In the genomic region with DNA sequence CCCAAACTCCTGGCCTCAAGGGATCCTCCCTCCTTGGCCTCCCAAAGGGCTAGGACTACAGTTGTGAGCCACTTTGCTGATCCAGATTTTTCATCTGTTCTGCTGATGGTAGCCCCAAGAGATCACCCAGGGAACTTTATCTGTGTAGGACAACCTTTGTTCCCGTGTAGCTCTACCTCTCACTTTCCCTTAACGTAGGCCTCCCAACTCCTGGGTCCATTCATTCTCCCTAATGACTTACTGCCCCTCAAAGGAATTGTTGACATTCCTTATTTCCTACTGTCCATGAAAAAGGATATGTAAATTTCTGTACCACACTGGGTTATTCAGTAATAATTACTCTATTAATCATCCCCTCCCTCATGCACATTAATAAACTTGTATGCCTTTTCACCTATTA, we compare ENCODE assay signal across 32 cellular contexts. TPM values are rescaled to one million over a fixed set of nuclear protein-coding genes. Genes with fewer than 3 reads are reported as not detected.
"Had no signal": no experiment of that assay in that cellular context is flagged by ENCODE, and none has a peak within 500 bp of the region (broad histone marks: within the 10 kb centered on the region; RNA-seq: fewer than 3 reads in every experiment).

No MANE protein-coding gene starts in this region.

- ATAC-seq: activated T-cell treated with anti-CD3 and anti-CD28 coated beads, Interleukin-2, amount 50 U/mL, for 72 hours; esophagus mucosa; foreskin keratinocyte; gastrocnemius medialis; heart left ventricle had no signal

- H3K9me3 ChIP-seq: gastrocnemius medialis, heart left ventricle had no signal

- H3K4me1 ChIP-seq: gastrocnemius medialis, heart left ventricle had no signal

- H3K4me1 Mint-ChIP-seq: activated CD4-positive, alpha-beta memory T cell treated with anti-CD3 and anti-CD28 coated beads, Interleukin-2, amount 10 ng/mL, durations not matched to agents 7 days and 5 days; activated CD4-positive, alpha-beta T cell treated with anti-CD3 and anti-CD28 coated beads, Interleukin-2, amount 10 ng/mL, durations not matched to agents 7 days and 5 days; central memory CD8-positive, alpha-beta T cell had no signal

- FAIRE-seq: astrocyte, bronchial epithelial cell had no signal

- H3K9me3 Mint-ChIP-seq: activated CD4-positive, alpha-beta memory T cell treated with anti-CD3 and anti-CD28 coated beads, Interleukin-2, amount 10 ng/mL, durations not matched to agents 7 days and 5 days; activated CD4-positive, alpha-beta T cell treated with anti-CD3 and anti-CD28 coated beads, Interleukin-2, amount 10 ng/mL, durations not matched to agents 7 days and 5 days; activated T-cell treated with anti-CD3 and anti-CD28 coated beads, Interleukin-2, amount 50 U/mL, for 24 hours; activated T-cell treated with anti-CD3 and anti-CD28 coated beads, Interleukin-2, amount 50 U/mL, for 72 hours; central memory CD8-positive, alpha-beta T cell; dendritic cell treated with granulocyte-macrophage colony-stimulating factor and Interleukin-4, amounts not matched to agents 40 ng/mL and 50 ng/mL, for 4 days; endodermal cell had no signal

- H3K36me3 ChIP-seq: brain microvascular endothelial cell, gastrocnemius medialis, heart left ventricle had no signal

- DNase-seq: activated CD4-positive, alpha-beta memory T cell treated with anti-CD3 and anti-CD28 coated beads, Interleukin-2, amount 10 ng/mL, durations not matched to agents 7 days and 5 days; activated CD4-positive, alpha-beta T cell treated with anti-CD3 and anti-CD28 coated beads for 1 hour; activated CD4-positive, alpha-beta T cell treated with anti-CD3 and anti-CD28 coated beads for 4 hours; activated CD4-positive, alpha-beta T cell treated with anti-CD3 and anti-CD28 coated beads, Interleukin-2, amount 10 ng/mL, durations not matched to agents 7 days and 5 days; activated CD4-positive, alpha-beta T cell treated with anti-CD3 and anti-CD28 coated beads, Interleukin-2, amount 50 U/mL, for 4 hours; activated CD8-positive, alpha-beta memory T cell treated with anti-CD3 and anti-CD28 coated beads, Interleukin-2, amount 50 U/mL, for 48 hours; activated effector memory CD4-positive, alpha-beta T cell treated with Interleukin-2 at 50 U/mL for 16 hours; activated gamma-delta T cell treated with Interleukin-2 at 50 U/mL for 16 hours; activated naive CD4-positive, alpha-beta T cell treated with anti-CD3 and anti-CD28 coated beads, Interleukin-2, amount 50 U/mL, for 16 hours; activated naive CD4-positive, alpha-beta T cell treated with Interleukin-2 at 50 U/mL for 16 hours; activated T-cell treated with anti-CD3 and anti-CD28 coated beads for 4 hours; activated T-cell treated with anti-CD3 and anti-CD28 coated beads, Interleukin-2, amount 50 U/mL, for 24 hours; activated T-cell treated with anti-CD3 and anti-CD28 coated beads, Interleukin-2, amount 50 U/mL, for 72 hours; amniotic stem cell; anterior cingulate cortex; brain microvascular endothelial cell; dorsolateral prefrontal cortex; effector memory CD4-positive, alpha-beta T cell; endodermal cell; foreskin keratinocyte; gastrocnemius medialis; glutamatergic neuron; heart left ventricle; T-helper 2 cell had no signal

- H3K4me3 ChIP-seq: coronary artery, dorsolateral prefrontal cortex, gastrocnemius medialis, heart left ventricle had no signal

- H3K27me3 ChIP-seq: gastrocnemius medialis had no signal

- H3K27ac Mint-ChIP-seq: activated CD4-positive, alpha-beta memory T cell treated with anti-CD3 and anti-CD28 coated beads, Interleukin-2, amount 10 ng/mL, durations not matched to agents 7 days and 5 days; activated CD4-positive, alpha-beta T cell treated with anti-CD3 and anti-CD28 coated beads, Interleukin-2, amount 10 ng/mL, durations not matched to agents 7 days and 5 days; activated naive CD8-positive, alpha-beta T cell; activated T-cell treated with anti-CD3 and anti-CD28 coated beads, Interleukin-2, amount 50 U/mL, for 24 hours; activated T-cell treated with anti-CD3 and anti-CD28 coated beads, Interleukin-2, amount 50 U/mL, for 72 hours; dendritic cell treated with granulocyte-macrophage colony-stimulating factor and Interleukin-4, amounts not matched to agents 40 ng/mL and 50 ng/mL, for 4 days; endodermal cell had no signal

- H3K36me3 Mint-ChIP-seq: activated naive CD8-positive, alpha-beta T cell had no signal

- H3K4me3 Mint-ChIP-seq: activated CD4-positive, alpha-beta memory T cell treated with anti-CD3 and anti-CD28 coated beads, Interleukin-2, amount 10 ng/mL, durations not matched to agents 7 days and 5 days; activated CD4-positive, alpha-beta T cell treated with anti-CD3 and anti-CD28 coated beads, Interleukin-2, amount 10 ng/mL, durations not matched to agents 7 days and 5 days; activated naive CD8-positive, alpha-beta T cell; activated T-cell treated with anti-CD3 and anti-CD28 coated beads, Interleukin-2, amount 50 U/mL, for 24 hours; activated T-cell treated with anti-CD3 and anti-CD28 coated beads, Interleukin-2, amount 50 U/mL, for 72 hours; central memory CD8-positive, alpha-beta T cell; dendritic cell treated with granulocyte-macrophage colony-stimulating factor and Interleukin-4, amounts not matched to agents 40 ng/mL and 50 ng/mL, for 4 days; endodermal cell had no signal

- H3K27ac ChIP-seq: brain microvascular endothelial cell, coronary artery, dorsolateral prefrontal cortex, foreskin keratinocyte, gastrocnemius medialis, heart left ventricle had no signal

RNA-seq across cellular contexts. Expression of a gene that starts 51.0 kb away (rescaled TPM):
- total RNA-seq: activated CD4-positive, alpha-beta memory T cell treated with anti-CD3 and anti-CD28 coated beads, Interleukin-2, amount 10 ng/mL, durations not matched to agents 7 days and 5 days; activated CD4-positive, alpha-beta T cell treated with anti-CD3 and anti-CD28 coated beads, Interleukin-2, amount 10 ng/mL, durations not matched to agents 7 days and 5 days; T-helper 1 cell treated with Interleukin-12 subunit alpha and Interleukin-12 subunit beta and Interleukin-4 antibody, amounts not matched to agents 30 ng/mL and 1 ng/mL, for 36 hours had no signal
